Comparison of ENCODE assay signal across 9 cellular contexts in genomic region chr1:62784509-62785365, GRCh38. TPM values are rescaled to one million over a fixed set of nuclear protein-coding genes. Genes with fewer than 3 reads are reported as not detected.
A peak's percentile ranks its signal among the peaks of the same experiment; 100 is the strongest.
DNase-seq lines count a peak whose midpoint lies in the region; ATAC-seq, FAIRE-seq and TF ChIP-seq lines count a peak whose summit lies in the region.
"Had no signal": no experiment of that assay in that cellular context is flagged by ENCODE, and none has a peak within 500 bp of the region (broad histone marks: within the 10 kb centered on the region; RNA-seq: fewer than 3 reads in every experiment).

No MANE protein-coding gene starts in this region.

- H2BK20ac ChIP-seq in H1 (ENCODE audit: low read length): peak overlapping the region; percentile 11; the same call in 1 of the 2 replicates

- H3K4me1 Mint-ChIP-seq in activated naive CD4-positive, alpha-beta T cell treated with anti-CD3 and anti-CD28 coated beads for 36 hours (ENCODE audit: low read depth): peaks cover 13% of the 10 kb centered on the region
- H3K4me1 Mint-ChIP-seq in naive thymus-derived CD4-positive, alpha-beta T cell: peaks cover 9 to 25% (median 20%) of the 10 kb centered on the region in 7 donors

- peak; percentile 12 for ATAC-seq in HG02798 (IDR thresholded peaks at IDR 0.05; ENCODE audit: poor library complexity, unreplicated experiment)
- ATAC-seq in naive thymus-derived CD4-positive, alpha-beta T cell: no peak

- H3K4me3 Mint-ChIP-seq in activated naive CD4-positive, alpha-beta T cell treated with anti-CD3 and anti-CD28 coated beads for 36 hours: no peak overlapping the region
- no peak overlapping the region for H3K4me3 Mint-ChIP-seq in naive thymus-derived CD4-positive, alpha-beta T cell

- H2AK5ac ChIP-seq in H1 (ENCODE audit: low read depth, low read length): no peak overlapping the region; the same call in 1 of the 2 replicates

- H3K9me3 ChIP-seq in H1 (ENCODE audit: insufficient read depth in 2 of 2, low read depth in 1 of 2, low read length in 1 of 2): no peaks in the 10 kb centered on the region
- no peaks in the 10 kb centered on the region for H3K9me3 ChIP-seq in naive thymus-derived CD4-positive, alpha-beta T cell (ENCODE audit: control insufficient read depth in 2 of 3, low read length in 3 of 3)

- no peaks in the 10 kb centered on the region for H3K27me3 ChIP-seq in H1 (replicated peaks in 1 of 4; ENCODE audit: control insufficient read depth in 3 of 4, extremely low read depth in 1 of 4, insufficient read depth in 3 of 4, low read length in 3 of 4)
- peaks cover 0 to 6% of the 10 kb centered on the region in 2 donors for H3K27me3 ChIP-seq in naive thymus-derived CD4-positive, alpha-beta T cell (ENCODE audit: control insufficient read depth in 2 of 2, insufficient read depth in 2 of 2, low read length in 2 of 2)

- no peak overlapping the region for H3K14ac ChIP-seq in H1 (ENCODE audit: insufficient read length)

- 0 out of 2 replicates have a peak overlapping the region, but pooled peaks have one; percentile 84 for H2BK15ac ChIP-seq in H1 (ENCODE audit: low read length)

- H4K91ac ChIP-seq in H1 (replicated peaks; ENCODE audit: insufficient read length, low read length): no peak overlapping the region

- no peaks in the 10 kb centered on the region; the same call in 1 of the 2 replicates for H3K79me1 ChIP-seq in H1 (ENCODE audit: low read depth, low read length)

- H3K9me3 Mint-ChIP-seq in activated naive CD4-positive, alpha-beta T cell treated with anti-CD3 and anti-CD28 coated beads for 36 hours: no peaks in the 10 kb centered on the region
- H3K9me3 Mint-ChIP-seq in naive thymus-derived CD4-positive, alpha-beta T cell: no peaks in the 10 kb centered on the region

- H3K27ac Mint-ChIP-seq in activated naive CD4-positive, alpha-beta T cell treated with anti-CD3 and anti-CD28 coated beads for 36 hours: no peak overlapping the region
- H3K27ac Mint-ChIP-seq in naive thymus-derived CD4-positive, alpha-beta T cell: no peak overlapping the region

- H4K20me1 ChIP-seq in H1 (replicated peaks in 1 of 2; ENCODE audit: control insufficient read depth in 1 of 2, insufficient read depth in 2 of 2, low read length in 2 of 2): no peaks in the 10 kb centered on the region

- H2BK12ac ChIP-seq in H1 (ENCODE audit: low read depth, low read length): no peak overlapping the region; the same call in 1 of the 2 replicates

- peak overlapping the region in 3 of 4 experiments; percentile 77 to 85 (median 78); a peak in 6 of 7 replicates for H3K9ac ChIP-seq in H1 (replicated peaks in 1 of 4; ENCODE audit: extremely low read depth in 1 of 4, low read depth in 3 of 4, low read length in 3 of 4)

- H3K4ac ChIP-seq in H1 (replicated peaks; ENCODE audit: insufficient read length, low read depth, low read length): no peak overlapping the region

- peaks cover 7% of the 10 kb centered on the region for H3K27me3 Mint-ChIP-seq in activated naive CD4-positive, alpha-beta T cell treated with anti-CD3 and anti-CD28 coated beads for 36 hours (ENCODE audit: low read depth)
- H3K27me3 Mint-ChIP-seq in naive thymus-derived CD4-positive, alpha-beta T cell: peaks cover 0 to 10% (median 0%) of the 10 kb centered on the region in 5 donors

- H2BK120ac ChIP-seq in H1 (replicated peaks; ENCODE audit: low read depth, low read length): no peak overlapping the region

- TF ChIP-seq EP300 in H1 (IDR thresholded peaks at IDR 0.05; ENCODE audit: borderline replicate concordance in 1 of 2, low read depth in 2 of 2, low read length in 2 of 2): no peak

- H3K18ac ChIP-seq in H1 (ENCODE audit: extremely low read depth, low read length): peak overlapping the region; percentile 13; the same call in 1 of the 2 replicates

- H4K8ac ChIP-seq in H1 (ENCODE audit: extremely low read depth, insufficient read depth, low read length): no peak overlapping the region

- intact Hi-C loops in activated naive CD4-positive, alpha-beta T cell treated with anti-CD3 and anti-CD28 coated beads for 36 hours (cut with micrococcal nuclease): loop anchor here (1.0 to 10.0 kb wide), 6 partner anchors 96 to 1710 kb away; partner anchors contain the start of genes ALG6, DOCK7, PGM1 and TM2D1
- intact Hi-C loops in naive thymus-derived CD4-positive, alpha-beta T cell (cut with micrococcal nuclease): loop anchor here (1.0 to 10.0 kb wide), 13 partner anchors 97 to 1707 kb away; partner anchors contain the start of genes PGM1 (in 2 of the 2), ALG6 (in 1 of the 2), DOCK7 (in 1 of the 2) and EFCAB7 (in 1 of the 2)

- TF ChIP-seq POLR2A in H1 (IDR thresholded peaks at IDR 0.05; ENCODE audit: control extremely low read depth in 1 of 2, low read depth in 2 of 2, low read length in 2 of 2): no peak

- no peak overlapping the region for H4K5ac ChIP-seq in H1 (ENCODE audit: insufficient read length, low read depth, low read length)

- peak overlapping the region; percentile 62; the same call in 1 of the 2 replicates for H3K27ac ChIP-seq in H1 (ENCODE audit: low read depth, low read length)
- peak overlapping the region; percentile 87 for H3K27ac ChIP-seq in naive thymus-derived CD4-positive, alpha-beta T cell (ENCODE audit: low read depth, low read length)

- no peak overlapping the region for H3K56ac ChIP-seq in H1 (replicated peaks; ENCODE audit: insufficient read length, low read depth, low read length)

- H3K4me2 ChIP-seq in H1 (ENCODE audit: insufficient read depth in 1 of 2, low read depth in 2 of 2, low read length in 2 of 2): peak overlapping the region; percentile 89 to 98

- no peak for TF ChIP-seq RAD21 in H1 (IDR thresholded peaks at IDR 0.05 in 1 of 2, conservative IDR thresholded peaks at IDR 0.05 in 1 of 2; ENCODE audit: low read depth in 2 of 2, low read length in 2 of 2)

- no peak overlapping the region for H3K23ac ChIP-seq in H1 (ENCODE audit: insufficient read length)

- peak overlapping the region; percentile 92 for H2AFZ ChIP-seq in H1 (ENCODE audit: low read length)

- no peak for TF ChIP-seq CTCF in H1 (IDR thresholded peaks at IDR 0.05; ENCODE audit: control extremely low read depth in 1 of 3, insufficient read depth in 1 of 3, low read depth in 1 of 3, low read length in 3 of 3)

- peak; percentile 31 for DNase-seq in activated naive CD4-positive, alpha-beta T cell treated with anti-CD3 and anti-CD28 coated beads for 36 hours
- DNase-seq in activated naive CD4-positive, alpha-beta T cell (lab: John Stamatoyannopoulos, UW): no peak
- DNase-seq in NCI-H82 (lab: John Stamatoyannopoulos, UW): peak; percentile 62
- DNase-seq in H1 (ENCODE audit: low read depth in 1 of 2, low spot score in 2 of 2): no peak
- peak in 2 of 9 donors; percentile 1 to 8 for DNase-seq in naive thymus-derived CD4-positive, alpha-beta T cell
- DNase-seq in foreskin melanocyte: no peak
- no peak for DNase-seq in activated CD4-positive, alpha-beta T cell treated with anti-CD3 and anti-CD28 coated beads for 1 hour

- peaks cover 0 to 37% of the 10 kb centered on the region in 2 experiments; a peak in 2 of 4 replicates for H3K79me2 ChIP-seq in H1 (ENCODE audit: control insufficient read depth in 1 of 2, insufficient read depth in 2 of 2, low read length in 2 of 2)

- WGBS in H1 (ENCODE audit: extremely low coverage in 1 of 2, insufficient coverage in 1 of 2, insufficient read length in 1 of 2, insufficient replicate concordance in 2 of 2, low coverage in 1 of 2, low lambda C conversion rate in 2 of 2, missing lambda C conversion rate in 1 of 2), 2 experiments: 21% methylated on average over 12 of the region's 12 CpGs; no CpG with 5 or more reads in 1 of the 2 experiments

- peak overlapping the region; percentile 88; the same call in 1 of the 2 replicates for H2BK5ac ChIP-seq in H1 (ENCODE audit: low read depth, low read length)

- H3K4me1 ChIP-seq in H1 (replicated peaks in 1 of 4; ENCODE audit: control insufficient read depth in 3 of 4, insufficient read depth in 4 of 4, low read length in 3 of 4): no peaks in the 10 kb centered on the region
- H3K4me1 ChIP-seq in naive thymus-derived CD4-positive, alpha-beta T cell (ENCODE audit: control insufficient read depth in 2 of 2, insufficient read depth in 2 of 2, low read length in 2 of 2): peaks cover 6 to 7% of the 10 kb centered on the region in 2 donors

- POLR2A ChIA-PET in H1 (lab: Charles Lee; ENCODE audit: partially characterized antibody): interaction anchor here (0.8 to 0.9 kb wide), 3 partner anchors 22 to 330 kb away, joined by 3 to 4 read pairs (median 3); no protein-coding TSS in a partner anchor
- POLR2A ChIA-PET in naive thymus-derived CD4-positive, alpha-beta T cell (lab: Charles Lee): interaction anchor here (3.1 kb wide), 1 partner anchor 349 kb away, joined by 12 read pairs; the partner anchor contains the start of gene USP1

- H3K4me3 ChIP-seq in H1 (ENCODE audit: extremely low read depth in 1 of 4, insufficient read depth in 2 of 4, low read depth in 3 of 4, low read length in 4 of 4): peak overlapping the region; percentile 74 to 98 (median 90)
- H3K4me3 ChIP-seq in naive thymus-derived CD4-positive, alpha-beta T cell (ENCODE audit: low read length): peak overlapping the region; percentile 94

- H3K36me3 Mint-ChIP-seq in activated naive CD4-positive, alpha-beta T cell treated with anti-CD3 and anti-CD28 coated beads for 36 hours (ENCODE audit: low read depth): no peaks in the 10 kb centered on the region
- H3K36me3 Mint-ChIP-seq in naive thymus-derived CD4-positive, alpha-beta T cell: peaks cover 0 to 11% (median 5%) of the 10 kb centered on the region in 5 donors

- no peak for FAIRE-seq in H1 (lab: Jason Lieb, UNC)
- FAIRE-seq: colon had no signal

- no peaks in the 10 kb centered on the region for H3K36me3 ChIP-seq in H1 (ENCODE audit: control insufficient read depth in 2 of 4, insufficient read depth in 4 of 4, low read length in 3 of 4)
- peaks cover 0 to 6% (median 0%) of the 10 kb centered on the region in 3 experiments for H3K36me3 ChIP-seq in naive thymus-derived CD4-positive, alpha-beta T cell (ENCODE audit: control insufficient read depth in 2 of 3, insufficient read depth in 3 of 3, low read length in 3 of 3)

- CTCF ChIA-PET in activated naive CD4-positive, alpha-beta T cell treated with anti-CD3 and anti-CD28 coated beads for 36 hours (lab: Charles Lee): no interaction called here
- CTCF ChIA-PET in H1 (lab: Charles Lee; ENCODE audit: partially characterized antibody): no interaction called here
- CTCF ChIA-PET in naive thymus-derived CD4-positive, alpha-beta T cell (lab: Charles Lee): no interaction called here

- H3K23me2 ChIP-seq in H1 (ENCODE audit: low read depth, low read length): peaks cover 9% of the 10 kb centered on the region

RNA-seq across cellular contexts. Expression of gene ATG4C, which starts 0.8 kb away (rescaled TPM):
- 10 to 100 TPM; 13.4 to 15.1 TPM for total RNA-seq in activated naive CD4-positive, alpha-beta T cell treated with anti-CD3 and anti-CD28 coated beads for 36 hours
- 18.4 and 22.2 TPM in 2 replicates for total RNA-seq in H1 (2021; fragmentation: NEBNext Ultra II Directional; extraction: Animal tissue kit (Norgen Biotek cat#: 25700))
- polyA plus RNA-seq in H1 (2011; rRNA removed): 2.5 and 5.1 TPM in 2 replicates
- 8.1 TPM for polyA plus RNA-seq in H1 (2011; cell fraction: cytosol; rRNA removed)
- polyA plus RNA-seq in H1 (2011; cell fraction: nucleus; rRNA removed): 2.1 TPM
- 8.9 to 18.0 TPM (median 11.6 TPM) in 4 replicates for polyA plus RNA-seq in H1 (2012, experiment 1 of 2)
- polyA plus RNA-seq in H1 (2012, experiment 2 of 2): 1.9 TPM
- polyA plus RNA-seq in H1 (2013, experiment 1 of 2): 11.1 TPM
- polyA plus RNA-seq in H1 (2013, experiment 2 of 2): 11.2 TPM
- 9.2 and 11.4 TPM in 2 replicates for polyA minus RNA-seq in H1 (2011; rRNA and poly(A)+ RNA removed)
- polyA minus RNA-seq in H1 (2011; cell fraction: cytosol; rRNA and poly(A)+ RNA removed): 8.5 TPM
- polyA minus RNA-seq in H1 (2011; cell fraction: nucleus; rRNA and poly(A)+ RNA removed): 17.4 TPM
- total RNA-seq in naive thymus-derived CD4-positive, alpha-beta T cell: 10 to 100 TPM in 4 of 5 experiments, 1 to 10 TPM in 1; 6.8 to 16.5 (median 11.5) TPM
- polyA plus RNA-seq in naive thymus-derived CD4-positive, alpha-beta T cell: 10 to 100 TPM; 16.3 to 20.1 TPM

Comparison
In these comparisons a context has a peak if more than half of its experiments do, and no peak if none do; other contexts are left out.
1. DNase-seq: peak in activated naive CD4-positive, alpha-beta T cell treated with anti-CD3 and anti-CD28 coated beads for 36 hours (single experiment) and NCI-H82 (single experiment); none in activated naive CD4-positive, alpha-beta T cell (0 of 4), H1 (0 of 2), foreskin melanocyte (single experiment) and activated CD4-positive, alpha-beta T cell treated with anti-CD3 and anti-CD28 coated beads for 1 hour (single experiment).